Comparison of ENCODE assay signal across 12 cellular contexts in the genomic region with DNA sequence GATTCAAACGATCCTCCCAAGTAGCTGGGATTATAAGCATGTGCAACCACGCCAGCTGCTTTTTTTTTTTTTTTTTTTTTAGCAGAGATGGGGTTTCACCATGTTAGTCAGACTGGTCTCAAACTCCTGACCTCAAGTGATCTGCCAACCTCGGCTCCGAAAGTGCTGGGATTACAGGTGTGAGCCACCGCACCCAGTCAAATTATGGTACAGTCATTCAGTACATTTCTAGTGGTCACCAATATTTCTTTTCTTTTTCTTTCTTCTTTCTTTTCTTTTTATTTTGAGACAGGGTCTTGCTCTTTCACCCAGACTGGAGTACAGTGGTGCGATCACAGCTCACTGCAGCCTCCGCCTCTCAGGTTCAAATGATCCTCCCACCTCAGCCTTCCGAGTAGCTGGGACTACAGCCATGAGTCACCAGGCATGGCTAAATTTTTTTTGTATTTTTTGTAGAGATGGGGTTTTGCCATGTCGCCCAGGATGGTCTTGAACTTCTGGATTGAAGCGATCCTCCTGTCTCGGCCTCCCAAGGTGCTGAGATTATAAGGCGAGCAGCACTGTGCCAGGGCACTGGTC. TPM values are rescaled to one million over a fixed set of nuclear protein-coding genes. Genes with fewer than 3 reads are reported as not detected.
A peak's percentile ranks its signal among the peaks of the same experiment; 100 is the strongest.
DNase-seq lines count a peak whose midpoint lies in the region; ATAC-seq and TF ChIP-seq lines count a peak whose summit lies in the region.
"Had no signal": no experiment of that assay in that cellular context is flagged by ENCODE, and none has a peak within 500 bp of the region (broad histone marks: within the 10 kb centered on the region; RNA-seq: fewer than 3 reads in every experiment).

No MANE protein-coding gene starts in this region.

- no peak for TF ChIP-seq CTCF in hepatocyte (IDR thresholded peaks at IDR 0.05; ENCODE audit: poor library complexity)

- H3K27ac ChIP-seq in hepatocyte: no peak overlapping the region
- H3K27ac ChIP-seq: breast epithelium had no signal

- WGBS in hepatocyte (ENCODE audit: low lambda C conversion rate, missing lambda C conversion rate): 96% methylated on average over 12 of the region's 12 CpGs

- no peak overlapping the region for H3K4me2 ChIP-seq in hepatocyte

- no peaks in the 10 kb centered on the region for H3K9me3 Mint-ChIP-seq in activated CD4-positive, alpha-beta T cell treated with anti-CD3 and anti-CD28 coated beads, Interleukin-2, amount 10 ng/mL, durations not matched to agents 24 days and 14 days

- no peak overlapping the region for H3K4me3 Mint-ChIP-seq in activated CD4-positive, alpha-beta T cell treated with anti-CD3 and anti-CD28 coated beads, Interleukin-2, amount 10 ng/mL, durations not matched to agents 24 days and 14 days

- intact Hi-C loops in activated CD4-positive, alpha-beta T cell treated with anti-CD3 and anti-CD28 coated beads, Interleukin-2, amount 10 ng/mL, durations not matched to agents 24 days and 14 days (cut with micrococcal nuclease): no loop called here
- intact Hi-C loops in cardiac septum (cut with DNase I): no loop called here

- no peak overlapping the region for H2AFZ ChIP-seq in hepatocyte

- no peaks in the 10 kb centered on the region for H3K27me3 ChIP-seq in hepatocyte
- H3K27me3 ChIP-seq: breast epithelium had no signal

- no peak overlapping the region for H3K4me3 ChIP-seq in hepatocyte
- H3K4me3 ChIP-seq: breast epithelium had no signal

- no peaks in the 10 kb centered on the region for H3K4me1 ChIP-seq in hepatocyte (ENCODE audit: insufficient read depth)
- H3K4me1 ChIP-seq: breast epithelium had no signal

- H3K27me3 Mint-ChIP-seq in activated CD4-positive, alpha-beta T cell treated with anti-CD3 and anti-CD28 coated beads, Interleukin-2, amount 10 ng/mL, durations not matched to agents 24 days and 14 days: peaks cover 15% of the 10 kb centered on the region

- ATAC-seq in GM19452 (IDR thresholded peaks at IDR 0.05; ENCODE audit: unreplicated experiment): peak; percentile 92
- peak; percentile 94 for ATAC-seq in HG02885 (IDR thresholded peaks at IDR 0.05; ENCODE audit: poor library complexity, unreplicated experiment)
- peak; percentile 94 for ATAC-seq in HG03575 (IDR thresholded peaks at IDR 0.05; ENCODE audit: extremely low read depth, insufficient number of reproducible peaks, low FRiP score, unreplicated experiment)
- ATAC-seq: HepG2 had no signal

- H3K36me3 Mint-ChIP-seq in activated CD4-positive, alpha-beta T cell treated with anti-CD3 and anti-CD28 coated beads, Interleukin-2, amount 10 ng/mL, durations not matched to agents 24 days and 14 days (ENCODE audit: low read depth): no peaks in the 10 kb centered on the region

- no peaks in the 10 kb centered on the region for H3K36me3 ChIP-seq in hepatocyte (replicated peaks; ENCODE audit: insufficient read depth, low read depth)
- H3K36me3 ChIP-seq: breast epithelium had no signal

- no peaks in the 10 kb centered on the region for H3K9me3 ChIP-seq in hepatocyte (ENCODE audit: low read depth)
- H3K9me3 ChIP-seq: breast epithelium had no signal

- H4K20me1 ChIP-seq in hepatocyte (ENCODE audit: insufficient read depth, poor library complexity, severe bottlenecking): no peaks in the 10 kb centered on the region

- DNase-seq in activated CD4-positive, alpha-beta T cell treated with anti-CD3 and anti-CD28 coated beads, Interleukin-2, amount 10 ng/mL, durations not matched to agents 24 days and 14 days: no peak
- no peak for DNase-seq in activated CD4-positive, alpha-beta T cell treated with anti-CD3 and anti-CD28 coated beads for 4 hours
- DNase-seq in cardiac septum (ENCODE audit: low spot score) (no peak), hepatocyte (ENCODE audit: low spot score) (no peak), middle frontal gyrus (ENCODE audit: extremely low spot score, low spot score) (no peak)
- DNase-seq: Calu3, NCI-H2081 had no signal

- H3K27ac Mint-ChIP-seq in activated CD4-positive, alpha-beta T cell treated with anti-CD3 and anti-CD28 coated beads, Interleukin-2, amount 10 ng/mL, durations not matched to agents 24 days and 14 days: peak overlapping the region; percentile 20

- no peaks in the 10 kb centered on the region for H3K79me2 ChIP-seq in hepatocyte

- H3K9me2 ChIP-seq in hepatocyte (replicated peaks; ENCODE audit: insufficient read depth): no peaks in the 10 kb centered on the region

- peaks cover 5% of the 10 kb centered on the region for H3K4me1 Mint-ChIP-seq in activated CD4-positive, alpha-beta T cell treated with anti-CD3 and anti-CD28 coated beads, Interleukin-2, amount 10 ng/mL, durations not matched to agents 24 days and 14 days

RNA-seq across cellular contexts. Expression of a gene that starts 25.4 kb away (rescaled TPM):
- total RNA-seq in activated CD4-positive, alpha-beta T cell treated with anti-CD3 and anti-CD28 coated beads, Interleukin-2, amount 10 ng/mL, durations not matched to agents 24 days and 14 days: 73.6 and 78.8 TPM in 2 replicates
- 21.8 TPM for total RNA-seq in cardiac septum
- total RNA-seq in hepatocyte: 39.2 and 41.9 TPM in 2 replicates
- 8.8 and 20.5 TPM in 2 replicates for polyA plus RNA-seq in hepatocyte

RNA-seq across cellular contexts. Expression of a gene that starts 29.2 kb away (rescaled TPM):
- 74.4 and 75.3 TPM in 2 replicates for total RNA-seq in activated CD4-positive, alpha-beta T cell treated with anti-CD3 and anti-CD28 coated beads, Interleukin-2, amount 10 ng/mL, durations not matched to agents 24 days and 14 days
- 119 TPM for total RNA-seq in cardiac septum
- total RNA-seq in hepatocyte: 57.3 and 63.6 TPM in 2 replicates
- polyA plus RNA-seq in hepatocyte: 199 and 208 TPM in 2 replicates
